In genomic region chr11:119196833-119197483, GRCh38 we compare ENCODE assay signal across 8 cellular contexts. TPM values are rescaled to one million over a fixed set of nuclear protein-coding genes. Genes with fewer than 3 reads are reported as not detected.
DNase-seq lines count a peak whose midpoint lies in the region; ATAC-seq lines count a peak whose summit lies in the region.

No MANE protein-coding gene starts in this region.

- DNase-seq in G401 (ENCODE audit: low spot score) (peak; percentile 91), NCI-H460 (ENCODE audit: extremely low read depth, low read depth) (peak; percentile 66), cerebellum (ENCODE audit: low spot score) (peak; percentile 87), kidney tubule cell (ENCODE audit: low spot score) (peak; percentile 84)
- peak; percentile 7 to 59 (median 44) for DNase-seq in stimulated activated CD4-positive, alpha-beta T cell treated with anti-CD3 and anti-CD28 coated beads, TNF-alpha, amount 100 ng/mL, for 1 hour (ENCODE audit: low read depth in 3 of 3, low spot score in 1 of 3)

- in situ Hi-C loops in G401 (cut with HindIII; ENCODE audit: low sequenced_read_pairs), result no loop called here

- ATAC-seq in HG03354 (IDR thresholded peaks at IDR 0.05; ENCODE audit: poor library complexity, severe bottlenecking, unreplicated experiment) (peak; percentile 65), HG02970 (IDR thresholded peaks at IDR 0.05; ENCODE audit: low FRiP score, unreplicated experiment) (no peak)
- peak; percentile 88 to 91 for ATAC-seq in activated CD4-positive, CD25-positive, alpha-beta regulatory T cell treated with anti-CD3 and anti-CD28 coated beads, Interleukin-2, amount 50 U/mL, for 24 hours

RNA-seq across cellular contexts. Expression of gene CBL, which starts 9.2 kb away (rescaled TPM):
- 4.9 and 11.7 TPM in 2 replicates for total RNA-seq in G401 (2014; rRNA removed; shearing (Covaris generic))
- total RNA-seq in NCI-H460 (2014; rRNA removed; shearing (Covaris generic)), result 11.2 and 12.3 TPM in 2 replicates
- polyA plus RNA-seq in NCI-H460 (2014; cell fraction: nucleus; rRNA removed), result 3.5 and 4.7 TPM in 2 replicates
- total RNA-seq in cerebellum, result 22.0 TPM

RNA-seq across cellular contexts. Expression of gene NHERF4, which starts 11.7 kb away (rescaled TPM):
- total RNA-seq in G401 (2014; rRNA removed; shearing (Covaris generic)), result not detected in 2 replicates
- not detected in 2 replicates for total RNA-seq in NCI-H460 (2014; rRNA removed; shearing (Covaris generic))
- polyA plus RNA-seq in NCI-H460 (2014; cell fraction: nucleus; rRNA removed), result not detected in 2 replicates
- not detected for total RNA-seq in cerebellum

RNA-seq across cellular contexts. Expression of gene NLRX1, which starts 28.4 kb away (rescaled TPM):
- not detected in 2 replicates for total RNA-seq in G401 (2014; rRNA removed; shearing (Covaris generic))
- total RNA-seq in NCI-H460 (2014; rRNA removed; shearing (Covaris generic)), result 12.4 and 13.6 TPM in 2 replicates
- polyA plus RNA-seq in NCI-H460 (2014; cell fraction: nucleus; rRNA removed), result 21.7 and 29.1 TPM in 2 replicates
- 3.6 TPM for total RNA-seq in cerebellum

RNA-seq across cellular contexts. Expression of gene ABCG4, which starts 48.1 kb away (rescaled TPM):
- total RNA-seq in G401 (2014; rRNA removed; shearing (Covaris generic)), result 0.06 and 1.7 TPM in 2 replicates
- total RNA-seq in NCI-H460 (2014; rRNA removed; shearing (Covaris generic)), result not detected in 2 replicates
- 0.04 and 0.91 TPM in 2 replicates for polyA plus RNA-seq in NCI-H460 (2014; cell fraction: nucleus; rRNA removed)
- 4.0 TPM for total RNA-seq in cerebellum
